Comparison of ENCODE assay signal across 19 cellular contexts in genomic region chr17:10116267-10116666, GRCh38.
DNase-seq lines count a peak whose midpoint lies in the region; ATAC-seq and TF ChIP-seq lines count a peak whose summit lies in the region.
"Had no signal": no experiment of that assay in that cellular context is flagged by ENCODE, and none has a peak within 500 bp of the region (broad histone marks: within the 10 kb centered on the region; RNA-seq: fewer than 3 reads in every experiment).

No MANE protein-coding gene starts in this region.

- no peaks in the 10 kb centered on the region for H3K9me3 ChIP-seq in suprapubic skin

- H3K4me1 ChIP-seq in suprapubic skin: peaks cover 88% of the 10 kb centered on the region

- no peak for ATAC-seq in effector memory CD8-positive, alpha-beta T cell (replicated peaks)
- ATAC-seq in naive thymus-derived CD8-positive, alpha-beta T cell: no peak
- ATAC-seq in GM18909 (IDR thresholded peaks at IDR 0.05; ENCODE audit: poor library complexity, unreplicated experiment): no peak
- no peak for ATAC-seq in HG02798 (IDR thresholded peaks at IDR 0.05; ENCODE audit: poor library complexity, unreplicated experiment)
- ATAC-seq: activated CD8-positive, alpha-beta T cell treated with anti-CD3 and anti-CD28 coated beads for 36 hours; Panc1 had no signal

- H3K36me3 Mint-ChIP-seq in effector memory CD8-positive, alpha-beta T cell (ENCODE audit: insufficient read depth): peaks cover 40% of the 10 kb centered on the region
- H3K36me3 Mint-ChIP-seq in naive thymus-derived CD8-positive, alpha-beta T cell: no peaks in the 10 kb centered on the region
- H3K36me3 Mint-ChIP-seq: activated naive CD4-positive, alpha-beta T cell treated with anti-CD3 and anti-CD28 coated beads, Interleukin-2, amount 10 ng/mL, durations not matched to agents 7 days and 5 days had no signal

- peak overlapping the region; percentile 100 for H3K27ac Mint-ChIP-seq in effector memory CD8-positive, alpha-beta T cell
- H3K27ac Mint-ChIP-seq in naive thymus-derived CD8-positive, alpha-beta T cell: peak overlapping the region in 7 of 10 donors; percentile 18 to 97 (median 88)
- H3K27ac Mint-ChIP-seq: activated naive CD4-positive, alpha-beta T cell treated with anti-CD3 and anti-CD28 coated beads, Interleukin-2, amount 10 ng/mL, durations not matched to agents 7 days and 5 days had no signal

- TF ChIP-seq CTCF in suprapubic skin (IDR thresholded peaks at IDR 0.05): no peak

- H3K4me3 Mint-ChIP-seq in effector memory CD8-positive, alpha-beta T cell: peak overlapping the region; percentile 44 to 92
- peak overlapping the region in 3 of 10 donors; percentile 5 to 56 (median 27) for H3K4me3 Mint-ChIP-seq in naive thymus-derived CD8-positive, alpha-beta T cell
- H3K4me3 Mint-ChIP-seq: activated naive CD4-positive, alpha-beta T cell treated with anti-CD3 and anti-CD28 coated beads, Interleukin-2, amount 10 ng/mL, durations not matched to agents 7 days and 5 days had no signal

- 87% methylated on average over 5 of the region's 5 CpGs for WGBS in suprapubic skin

- H3K36me3 ChIP-seq in suprapubic skin: no peaks in the 10 kb centered on the region

- no peak for TF ChIP-seq POLR2A in suprapubic skin (IDR thresholded peaks at IDR 0.05)

- no peaks in the 10 kb centered on the region for H3K27me3 Mint-ChIP-seq in effector memory CD8-positive, alpha-beta T cell
- no peaks in the 10 kb centered on the region for H3K27me3 Mint-ChIP-seq in naive thymus-derived CD8-positive, alpha-beta T cell
- H3K27me3 Mint-ChIP-seq: activated CD8-positive, alpha-beta T cell treated with anti-CD3 and anti-CD28 coated beads for 36 hours had no signal

- H3K4me1 Mint-ChIP-seq in effector memory CD8-positive, alpha-beta T cell (ENCODE audit: low read depth in 2 of 2): peaks cover 81 to 84% of the 10 kb centered on the region in 2 donors
- peaks cover 42 to 91% (median 79%) of the 10 kb centered on the region in 4 donors for H3K4me1 Mint-ChIP-seq in naive thymus-derived CD8-positive, alpha-beta T cell

- no peaks in the 10 kb centered on the region for H3K9me3 Mint-ChIP-seq in effector memory CD8-positive, alpha-beta T cell
- H3K9me3 Mint-ChIP-seq in naive thymus-derived CD8-positive, alpha-beta T cell: no peaks in the 10 kb centered on the region
- H3K9me3 Mint-ChIP-seq: activated CD8-positive, alpha-beta T cell treated with anti-CD3 and anti-CD28 coated beads for 36 hours; activated naive CD4-positive, alpha-beta T cell treated with anti-CD3 and anti-CD28 coated beads, Interleukin-2, amount 10 ng/mL, durations not matched to agents 7 days and 5 days had no signal

- POLR2A ChIA-PET in naive thymus-derived CD8-positive, alpha-beta T cell (lab: Charles Lee): no interaction called here

- H3K27ac ChIP-seq in suprapubic skin: peak overlapping the region; percentile 92

- DNase-seq in ELF-1 (ENCODE audit: low read depth, low spot score) (peak; percentile 83), suprapubic skin (ENCODE audit: low spot score in 2 of 2) (no peak), kidney glomerular epithelial cell (lab: John Stamatoyannopoulos, UW) (no peak), Ammon's horn (ENCODE audit: low spot score) (no peak)
- DNase-seq in effector memory CD8-positive, alpha-beta T cell: no peak
- no peak for DNase-seq in naive thymus-derived CD8-positive, alpha-beta T cell
- DNase-seq: activated CD8-positive, alpha-beta T cell treated with anti-CD3 and anti-CD28 coated beads for 36 hours; activated naive CD4-positive, alpha-beta T cell treated with anti-CD3 and anti-CD28 coated beads, Interleukin-2, amount 10 ng/mL, durations not matched to agents 7 days and 5 days; activated T-cell treated with anti-CD3 and anti-CD28 coated beads, Interleukin-2, amount 50 U/mL, for 1 hour; anterior cingulate cortex; effector memory CD4-positive, alpha-beta T cell; GOT3; head of caudate nucleus; NCI-H345; stimulated activated CD4-positive, alpha-beta T cell treated with anti-CD3 and anti-CD28 coated beads, Interleukin-12 subunit alpha, Interleukin-12 subunit beta, amount 100 ng/mL, for 4 hours; stimulated activated CD8-positive, alpha-beta memory T cell treated with anti-CD3 and anti-CD28 coated beads, Interleukin-4, amount 100 ng/mL, for 48 hours had no signal

- H3K4me3 ChIP-seq in suprapubic skin: no peak overlapping the region

- TF ChIP-seq EP300 in suprapubic skin (IDR thresholded peaks at IDR 0.05): no peak

- no peaks in the 10 kb centered on the region for H3K27me3 ChIP-seq in suprapubic skin
